Comparison of ENCODE assay signal across 10 cellular contexts in genomic region chr4:156949373-156949814, GRCh38. TPM values are rescaled to one million over a fixed set of nuclear protein-coding genes. Genes with fewer than 3 reads are reported as not detected.
DNase-seq lines count a peak whose midpoint lies in the region; ATAC-seq, FAIRE-seq and TF ChIP-seq lines count a peak whose summit lies in the region.
"Had no signal": no experiment of that assay in that cellular context is flagged by ENCODE, and none has a peak within 500 bp of the region (broad histone marks: within the 10 kb centered on the region; RNA-seq: fewer than 3 reads in every experiment).

No MANE protein-coding gene starts in this region.

- intact Hi-C loops in left lung (cut with DNase I) (no loop called here), tibial artery (cut with DNase I; ENCODE audit: low total_unique reads) (no loop called here)

- no peak overlapping the region for H4K8ac ChIP-seq in mesendoderm (ENCODE audit: low read depth, low read length)

- no peak overlapping the region for H2BK15ac ChIP-seq in mesendoderm (replicated peaks; ENCODE audit: low read depth)

- H2BK120ac ChIP-seq in mesendoderm (ENCODE audit: low read depth, low read length): no peak overlapping the region

- no peak overlapping the region for H3K56ac ChIP-seq in mesendoderm (ENCODE audit: low read length)

- H3K23ac ChIP-seq in mesendoderm (ENCODE audit: low read length): no peak overlapping the region

- TF ChIP-seq CTCF in choroid plexus epithelial cell (conservative IDR thresholded peaks at IDR 0.05; ENCODE audit: low read depth, low read length): no peak
- TF ChIP-seq CTCF in left lung (IDR thresholded peaks at IDR 0.05): no peak
- TF ChIP-seq CTCF in tibial artery (IDR thresholded peaks at IDR 0.05): no peak

- H4K5ac ChIP-seq in mesendoderm (ENCODE audit: low read length): no peak overlapping the region

- H3K27me3 ChIP-seq in left lung: no peaks in the 10 kb centered on the region
- H3K27me3 ChIP-seq in tibial artery: no peaks in the 10 kb centered on the region
- no peaks in the 10 kb centered on the region for H3K27me3 ChIP-seq in mesendoderm (ENCODE audit: insufficient read depth, low read length, poor library complexity)

- H3K27ac ChIP-seq in left lung (peak overlapping the region in 1 of 2 donors; percentile 37), tibial artery (peak overlapping the region; percentile 43 to 78), mesendoderm (ENCODE audit: low read depth, low read length) (no peak overlapping the region)
- H3K27ac ChIP-seq: VCaP had no signal

- no peak overlapping the region for H3K4me3 ChIP-seq in choroid plexus epithelial cell (ENCODE audit: low read depth, low read length)
- H3K4me3 ChIP-seq in left lung: no peak overlapping the region
- peak overlapping the region in 1 of 2 donors; percentile 4 for H3K4me3 ChIP-seq in tibial artery
- H3K4me3 ChIP-seq in mesendoderm (ENCODE audit: low read length): no peak overlapping the region

- H3K36me3 ChIP-seq in left lung: no peaks in the 10 kb centered on the region
- H3K36me3 ChIP-seq in tibial artery: no peaks in the 10 kb centered on the region
- H3K36me3 ChIP-seq in mesendoderm (ENCODE audit: control insufficient read depth, insufficient read depth, low read length): no peaks in the 10 kb centered on the region

- no peak overlapping the region for H3K4me2 ChIP-seq in mesendoderm (ENCODE audit: low read length)

- no peak overlapping the region for H3K4ac ChIP-seq in mesendoderm (ENCODE audit: low read depth, low read length)

- no peak overlapping the region for H3K18ac ChIP-seq in mesendoderm (ENCODE audit: low read length)

- H3K4me1 ChIP-seq in left lung (peaks cover 4 to 33% of the 10 kb centered on the region in 2 donors), tibial artery (peaks cover 0 to 96% (median 59%) of the 10 kb centered on the region in 4 donors), mesendoderm (ENCODE audit: control insufficient read depth, low read depth, low read length) (no peaks in the 10 kb centered on the region)

- WGBS in mesendoderm (ENCODE audit: extremely low coverage, insufficient coverage, low lambda C conversion rate): no CpG with 5 or more reads among the region's 2 CpGs

- H3K79me1 ChIP-seq in mesendoderm (ENCODE audit: low read length): no peaks in the 10 kb centered on the region

- ATAC-seq in left lung: peak; percentile 94

- H2AK5ac ChIP-seq in mesendoderm (ENCODE audit: low read length): no peak overlapping the region

- H2BK5ac ChIP-seq in mesendoderm (ENCODE audit: low read length): no peak overlapping the region

- DNase-seq in LHCN-M2 (ENCODE audit: low read depth) (peak; percentile 71), choroid plexus epithelial cell (ENCODE audit: low read depth) (peak; percentile 90), left lung (no peak), tibial artery (no peak), NOMO-1 (lab: John Stamatoyannopoulos, UW; ENCODE audit: unreplicated experiment in 2 of 2) (no peak), HTR-8/SVneo (ENCODE audit: insufficient read length, low spot score) (no peak), mesendoderm (no peak)
- DNase-seq: NCI-H510A; stimulated activated CD4-positive, alpha-beta T cell treated with anti-CD3 and anti-CD28 coated beads, Interleukin-4, amount 100 ng/mL, for 24 hours had no signal

- no peak overlapping the region for H3K9ac ChIP-seq in mesendoderm (ENCODE audit: low read length)

- FAIRE-seq in HTR-8/SVneo (lab: Jason Lieb, UNC): no peak

- H3K79me2 ChIP-seq in mesendoderm (ENCODE audit: control insufficient read depth, insufficient read depth, low read length): no peaks in the 10 kb centered on the region

- H3K9me3 ChIP-seq in left lung (no peaks in the 10 kb centered on the region), tibial artery (no peaks in the 10 kb centered on the region)

RNA-seq across cellular contexts. Expression of gene PDGFC, which starts 22.2 kb away (rescaled TPM):
- total RNA-seq in LHCN-M2 (2014; rRNA removed) (89.3 and 107 TPM in 2 replicates), left lung (10 to 100 TPM; 22.4 to 35.7 TPM)
- 68.1 TPM for polyA plus RNA-seq in LHCN-M2 (2012)
- 2.2 TPM for polyA plus RNA-seq in mesendoderm (2013, experiment 1 of 2)
- polyA plus RNA-seq in mesendoderm (2013, experiment 2 of 2): 2.1 TPM

Comparison
In these comparisons a context has a peak if more than half of its experiments do, and no peak if none do; other contexts are left out.
1. DNase-seq: peak in LHCN-M2 (single experiment) and choroid plexus epithelial cell (single experiment); none in left lung (0 of 2), tibial artery (0 of 2), NOMO-1 (0 of 2), HTR-8/SVneo (single experiment) and mesendoderm (single experiment).